10 cellular contexts compared by ENCODE assay signal in genomic region chr4:163866728-163867313, GRCh38.
DNase-seq lines count a peak whose midpoint lies in the region; ATAC-seq, FAIRE-seq and TF ChIP-seq lines count a peak whose summit lies in the region.
"Had no signal": no experiment of that assay in that cellular context is flagged by ENCODE, and none has a peak within 500 bp of the region (broad histone marks: within the 10 kb centered on the region; RNA-seq: fewer than 3 reads in every experiment).

No MANE protein-coding gene starts in this region.

- intact Hi-C loops in ascending aorta (cut with DNase I), result no loop called here

- ATAC-seq in HG03060 (IDR thresholded peaks at IDR 0.05; ENCODE audit: low read depth, unreplicated experiment), result peak; percentile 53
- ATAC-seq: heart left ventricle had no signal

- H3K27me3 ChIP-seq in SJCRH30, result no peaks in the 10 kb centered on the region
- H3K27me3 ChIP-seq in ascending aorta, result no peaks in the 10 kb centered on the region
- H3K27me3 ChIP-seq: heart left ventricle, suprapubic skin had no signal

- FAIRE-seq in urothelium cell line (lab: Jason Lieb, UNC), result no peak

- no peak overlapping the region for H3K4me3 ChIP-seq in SJCRH30
- no peak overlapping the region for H3K4me3 ChIP-seq in ascending aorta
- H3K4me3 ChIP-seq: heart left ventricle, suprapubic skin had no signal

- TF ChIP-seq CTCF in ascending aorta (IDR thresholded peaks at IDR 0.05), result no peak

- H3K27ac ChIP-seq in SJCRH30, result no peak overlapping the region
- no peak overlapping the region for H3K27ac ChIP-seq in ascending aorta
- H3K27ac ChIP-seq: heart left ventricle, suprapubic skin had no signal

- H3K36me3 ChIP-seq in SJCRH30 (no peaks in the 10 kb centered on the region), ascending aorta (no peaks in the 10 kb centered on the region)
- H3K36me3 ChIP-seq: heart left ventricle, suprapubic skin had no signal

- DNase-seq in stimulated activated CD4-positive, alpha-beta T cell treated with anti-CD3 and anti-CD28 coated beads, Interleukin-1b, Interleukin-23, amount 100 ng/mL, for 48 hours, result peak; percentile 1
- no peak for DNase-seq in stimulated activated CD4-positive, alpha-beta T cell treated with anti-CD3 and anti-CD28 coated beads, Interleukin-4, amount 100 ng/mL, for 24 hours
- DNase-seq in SJCRH30, result peak; percentile 1 to 5
- peak; percentile 3 for DNase-seq in urothelium cell line (ENCODE audit: low spot score)
- DNase-seq in NCI-H146 treated with DMSO at 0.1 percent for 48 hours (lab: John Stamatoyannopoulos, UW; ENCODE audit: unreplicated experiment), result no peak
- DNase-seq in ascending aorta (ENCODE audit: low spot score in 2 of 2), result no peak
- DNase-seq in stimulated activated CD4-positive, alpha-beta T cell treated with anti-CD3 and anti-CD28 coated beads, Interleukin-2, amount 100 ng/mL, for 48 hours, result no peak
- DNase-seq: heart left ventricle had no signal

- H3K4me1 ChIP-seq in SJCRH30 (no peaks in the 10 kb centered on the region), ascending aorta (no peaks in the 10 kb centered on the region)
- H3K4me1 ChIP-seq: heart left ventricle, suprapubic skin had no signal

- H3K9me3 ChIP-seq in SJCRH30 (replicated peaks) (no peaks in the 10 kb centered on the region), ascending aorta (no peaks in the 10 kb centered on the region)
- H3K9me3 ChIP-seq: suprapubic skin had no signal

Comparison
In these comparisons a context has a peak if more than half of its experiments do, and no peak if none do; other contexts are left out.
1. DNase-seq: peak in stimulated activated CD4-positive, alpha-beta T cell treated with anti-CD3 and anti-CD28 coated beads, Interleukin-1b, Interleukin-23, amount 100 ng/mL, for 48 hours (single experiment), SJCRH30 (2 of 2) and urothelium cell line (single experiment); none in stimulated activated CD4-positive, alpha-beta T cell treated with anti-CD3 and anti-CD28 coated beads, Interleukin-4, amount 100 ng/mL, for 24 hours (single experiment), NCI-H146 treated with DMSO at 0.1 percent for 48 hours (single experiment), ascending aorta (0 of 2) and stimulated activated CD4-positive, alpha-beta T cell treated with anti-CD3 and anti-CD28 coated beads, Interleukin-2, amount 100 ng/mL, for 48 hours (0 of 2).